10 cellular contexts compared by ENCODE assay signal in the genomic region with DNA sequence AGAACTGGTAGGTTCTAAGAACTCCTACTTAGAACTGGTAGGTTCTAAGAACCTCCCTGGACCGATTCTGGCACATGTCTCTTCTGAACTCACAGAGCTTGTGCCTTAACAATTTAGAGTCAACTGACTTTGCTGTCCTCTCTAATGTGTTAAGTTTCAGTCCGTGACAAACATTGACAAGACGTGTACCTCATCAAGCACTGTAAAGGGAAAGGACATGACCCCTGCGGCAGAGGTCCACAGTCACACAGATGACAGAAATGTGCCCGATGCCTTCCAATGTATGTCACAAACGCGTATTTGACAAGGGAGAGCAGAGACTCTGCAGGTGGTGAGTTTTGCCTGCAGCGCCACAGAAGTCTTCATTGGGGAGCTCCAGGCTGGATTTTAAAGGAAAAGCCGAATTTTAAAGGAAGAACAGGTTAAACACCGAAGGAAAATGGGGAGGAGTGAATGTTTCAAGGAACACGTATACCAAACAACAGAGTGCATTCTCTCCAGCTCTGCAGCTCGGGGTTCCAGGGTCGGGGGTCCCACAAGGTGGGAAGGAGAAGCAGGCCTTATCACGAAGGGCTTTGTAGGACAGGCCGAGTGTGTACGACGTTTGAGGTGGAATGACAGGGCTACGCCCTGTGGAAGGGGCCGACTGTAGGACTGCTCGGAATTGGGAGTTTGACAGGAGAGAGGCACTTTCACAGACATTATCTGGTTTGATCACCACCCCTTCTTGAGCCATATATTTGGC.
DNase-seq lines count a peak whose midpoint lies in the region; ATAC-seq and TF ChIP-seq lines count a peak whose summit lies in the region.
"Had no signal": no experiment of that assay in that cellular context is flagged by ENCODE, and none has a peak within 500 bp of the region (broad histone marks: within the 10 kb centered on the region; RNA-seq: fewer than 3 reads in every experiment).

No MANE protein-coding gene starts in this region.

- POLR2A ChIA-PET in PC-9 (lab: Charles Lee; ENCODE audit: unreplicated experiment) = interaction anchor here (0.7 to 1.1 kb wide), 2 partner anchors 9 to 143 kb away, joined by 3 to 5 read pairs; no protein-coding TSS in a partner anchor
- POLR2A ChIA-PET in naive thymus-derived CD8-positive, alpha-beta T cell (lab: Charles Lee) = interaction anchor here (0.6 kb wide), 2 partner anchors 379 to 770 kb away, joined by 3 to 4 read pairs; no protein-coding TSS in a partner anchor

- no peaks in the 10 kb centered on the region for H3K9me3 ChIP-seq in BLaER1
- H3K9me3 ChIP-seq in PC-9 (ENCODE audit: insufficient read depth, low read depth) = no peaks in the 10 kb centered on the region

- CTCF ChIA-PET in PC-9 (lab: Charles Lee) = interaction anchor here (2.3 kb wide), 1 partner anchor 64 kb away, joined by 17 read pairs; no protein-coding TSS in a partner anchor

- peaks cover 31 to 68% (median 57%) of the 10 kb centered on the region in 4 donors for H3K4me1 Mint-ChIP-seq in naive thymus-derived CD8-positive, alpha-beta T cell

- H3K79me2 ChIP-seq in PC-9 (ENCODE audit: low read depth) = peaks cover 96% of the 10 kb centered on the region

- no peak overlapping the region for H3K4me3 ChIP-seq in BLaER1
- H3K4me3 ChIP-seq in PC-9 = no peak overlapping the region

- no peak for TF ChIP-seq CTCF in PC-9 (conservative IDR thresholded peaks at IDR 0.05)
- no peak for TF ChIP-seq CTCF in GM10266 (IDR thresholded peaks at IDR 0.05; ENCODE audit: control insufficient read depth, insufficient read depth, low read depth, missing control alignments)

- H3K27ac Mint-ChIP-seq in naive thymus-derived CD8-positive, alpha-beta T cell = peak overlapping the region in 9 of 10 donors; percentile 33 to 92 (median 67)

- DNase-seq in PC-9 (no peak), GM10266 (ENCODE audit: extremely low spot score) (no peak), HuH-7 (ENCODE audit: low spot score) (no peak), hypothalamus (lab: John Stamatoyannopoulos, UW) (no peak)
- DNase-seq in naive thymus-derived CD8-positive, alpha-beta T cell = no peak
- DNase-seq: MM.1S had no signal

- H3K27me3 ChIP-seq in BLaER1 (no peaks in the 10 kb centered on the region), PC-9 (ENCODE audit: insufficient read depth, low read depth) (no peaks in the 10 kb centered on the region)

- H2AFZ ChIP-seq in PC-9 = no peak overlapping the region

- no peaks in the 10 kb centered on the region for H3K9me3 Mint-ChIP-seq in naive thymus-derived CD8-positive, alpha-beta T cell

- no peak overlapping the region for H3K9ac ChIP-seq in BLaER1

- H3K4me1 ChIP-seq in BLaER1 (peaks cover 68% of the 10 kb centered on the region), PC-9 (replicated peaks; ENCODE audit: insufficient read depth) (peaks cover 95% of the 10 kb centered on the region)

- H3K27me3 Mint-ChIP-seq in naive thymus-derived CD8-positive, alpha-beta T cell = no peaks in the 10 kb centered on the region

- no peaks in the 10 kb centered on the region for H3K9me2 ChIP-seq in PC-9 (ENCODE audit: insufficient read depth)

- peaks cover 84% of the 10 kb centered on the region for H4K20me1 ChIP-seq in BLaER1
- peaks cover 87% of the 10 kb centered on the region for H4K20me1 ChIP-seq in PC-9 (ENCODE audit: insufficient read depth)

- H3K4me3 Mint-ChIP-seq in naive thymus-derived CD8-positive, alpha-beta T cell = peak overlapping the region in 7 of 10 donors; percentile 4 to 55 (median 36)

- H3K4me2 ChIP-seq in BLaER1 (peak overlapping the region; percentile 70), PC-9 (peak overlapping the region; percentile 67)

- H3K36me3 ChIP-seq in BLaER1 = peaks cover 27% of the 10 kb centered on the region
- peaks cover 71% of the 10 kb centered on the region for H3K36me3 ChIP-seq in PC-9 (ENCODE audit: low read depth)

- H3K36me3 Mint-ChIP-seq in naive thymus-derived CD8-positive, alpha-beta T cell = peaks cover 0 to 76% (median 8%) of the 10 kb centered on the region in 3 donors

- ATAC-seq in naive thymus-derived CD8-positive, alpha-beta T cell = no peak
- ATAC-seq in GM21619 (IDR thresholded peaks at IDR 0.05; ENCODE audit: unreplicated experiment) = no peak
- ATAC-seq: esophagus mucosa had no signal

- H3K27ac ChIP-seq in BLaER1 (no peak overlapping the region), PC-9 (peak overlapping the region; percentile 99), cingulate gyrus (ENCODE audit: low read depth, low read length) (peak overlapping the region; percentile 70)

- intact Hi-C loops in PC-9 (cut with micrococcal nuclease; ENCODE audit: unreplicated experiment) = loop anchor here (10.0 kb wide), 3 partner anchors 530 to 760 kb away; no protein-coding TSS in a partner anchor

- H3F3A ChIP-seq in PC-9 (ENCODE audit: insufficient read depth, low read depth) = peaks cover 96% of the 10 kb centered on the region

- BruUV-seq in PC-9 (replicated peaks; lab: Mats Ljungman, UMichigan) = no TSS peak
